18 cellular contexts compared by ENCODE assay signal in the genomic region with DNA sequence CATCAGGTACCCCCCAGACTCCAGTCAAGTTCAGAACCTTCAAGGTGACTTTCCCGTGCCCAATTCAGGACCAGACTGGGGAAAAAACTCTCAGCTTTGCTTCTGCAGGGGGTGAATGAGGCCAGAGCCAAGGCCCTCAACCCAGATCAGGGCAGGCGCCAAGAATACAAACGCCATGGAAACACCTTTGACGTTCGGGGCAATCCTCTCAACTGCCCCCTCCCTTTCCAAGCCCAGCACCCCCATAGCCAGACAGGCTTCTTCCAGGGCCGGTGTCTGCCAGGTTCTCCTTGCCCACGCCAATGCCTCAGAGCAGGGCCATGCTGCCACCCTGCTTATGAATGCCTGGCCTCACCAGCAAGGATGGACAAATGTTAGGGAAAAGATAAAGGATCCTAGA. TPM values are rescaled to one million over a fixed set of nuclear protein-coding genes. Genes with fewer than 3 reads are reported as not detected.
A peak's percentile ranks its signal among the peaks of the same experiment; 100 is the strongest.
DNase-seq lines count a peak whose midpoint lies in the region; ATAC-seq and TF ChIP-seq lines count a peak whose summit lies in the region.
"Had no signal": no experiment of that assay in that cellular context is flagged by ENCODE, and none has a peak within 500 bp of the region (broad histone marks: within the 10 kb centered on the region; RNA-seq: fewer than 3 reads in every experiment).

No MANE protein-coding gene starts in this region.

- H3K27ac Mint-ChIP-seq in T-helper 17 cell: peak overlapping the region; percentile 56
- H3K27ac Mint-ChIP-seq: activated CD4-positive, alpha-beta memory T cell treated with anti-CD3 and anti-CD28 coated beads, Interleukin-2, amount 10 ng/mL, durations not matched to agents 7 days and 5 days; B cell had no signal

- TF ChIP-seq CTCF in breast epithelium (IDR thresholded peaks at IDR 0.05): no peak

- intact Hi-C loops in breast epithelium (cut with DNase I; ENCODE audit: low total_unique reads): no loop called here

- H3K36me3 ChIP-seq in breast epithelium: no peaks in the 10 kb centered on the region

- no peak overlapping the region for H3K4me3 ChIP-seq in breast epithelium
- H3K4me3 ChIP-seq: colonic mucosa had no signal

- H3K27me3 ChIP-seq in breast epithelium: no peaks in the 10 kb centered on the region
- H3K27me3 ChIP-seq: colonic mucosa had no signal

- peak overlapping the region; percentile 11 to 86 for H3K27ac ChIP-seq in breast epithelium
- H3K27ac ChIP-seq in substantia nigra (ENCODE audit: low read depth, low read length, poor library complexity, severe bottlenecking): peak overlapping the region; percentile 97
- H3K27ac ChIP-seq: colonic mucosa, KMS-11 had no signal

- no peaks in the 10 kb centered on the region for H3K36me3 Mint-ChIP-seq in T-helper 17 cell (ENCODE audit: low read depth)

- DNase-seq in T-helper 17 cell: no peak
- DNase-seq in breast epithelium (ENCODE audit: low spot score in 2 of 2): no peak
- peak; percentile 22 for DNase-seq in midbrain (lab: John Stamatoyannopoulos, UW)
- DNase-seq in substantia nigra (lab: John Stamatoyannopoulos, UW): peak in 7 of 49 donors; percentile 15 to 32 (median 25)
- DNase-seq in NCI-H146 treated with DMSO at 0.1 percent for 48 hours (lab: John Stamatoyannopoulos, UW; ENCODE audit: unreplicated experiment): no peak
- no peak for DNase-seq in DMS79 (lab: John Stamatoyannopoulos, UW)
- no peak for DNase-seq in NCI-H82 treated with DMSO at 0.1 percent for 48 hours (lab: John Stamatoyannopoulos, UW; ENCODE audit: unreplicated experiment)
- DNase-seq: activated CD4-positive, alpha-beta memory T cell treated with anti-CD3 and anti-CD28 coated beads, Interleukin-2, amount 10 ng/mL, durations not matched to agents 7 days and 5 days; colonic mucosa; DMS 273 treated with DMSO at 0.1 percent for 48 hours; GOT3; NCI-H1436; NCI-H2227 treated with DMSO at 0.1 percent for 48 hours had no signal

- TF ChIP-seq POLR2A in breast epithelium (IDR thresholded peaks at IDR 0.05): no peak

- H3K9me3 ChIP-seq in T-helper 17 cell (ENCODE audit: control insufficient read depth, low read length, poor library complexity, severe bottlenecking): no peaks in the 10 kb centered on the region
- no peaks in the 10 kb centered on the region for H3K9me3 ChIP-seq in breast epithelium
- H3K9me3 ChIP-seq: colonic mucosa had no signal

- no peak for ATAC-seq in T-helper 17 cell

- no peaks in the 10 kb centered on the region for H3K27me3 Mint-ChIP-seq in T-helper 17 cell
- H3K27me3 Mint-ChIP-seq: activated CD4-positive, alpha-beta memory T cell treated with anti-CD3 and anti-CD28 coated beads, Interleukin-2, amount 10 ng/mL, durations not matched to agents 7 days and 5 days; B cell; stimulated activated naive CD8-positive, alpha-beta T cell treated with anti-CD3 and anti-CD28 coated beads, Interleukin-15, Interleukin-2, amounts not matched to agents 100 ng/mL and 50 ng/mL, for 24 hours had no signal

- H3K4me3 Mint-ChIP-seq in T-helper 17 cell: no peak overlapping the region
- H3K4me3 Mint-ChIP-seq: activated CD4-positive, alpha-beta memory T cell treated with anti-CD3 and anti-CD28 coated beads, Interleukin-2, amount 10 ng/mL, durations not matched to agents 7 days and 5 days; B cell; stimulated activated naive CD8-positive, alpha-beta T cell treated with anti-CD3 and anti-CD28 coated beads, Interleukin-15, Interleukin-2, amounts not matched to agents 100 ng/mL and 50 ng/mL, for 24 hours had no signal

- H3K4me1 ChIP-seq in breast epithelium: peaks cover 13 to 16% of the 10 kb centered on the region in 2 donors

- peaks cover 20% of the 10 kb centered on the region for H3K4me1 Mint-ChIP-seq in T-helper 17 cell

RNA-seq across cellular contexts. Expression of a gene that starts 5.8 kb away (rescaled TPM):
- total RNA-seq in T-helper 17 cell: 10 to 100 TPM; 58.0 to 65.9 TPM
- 10 to 100 TPM; 26.5 to 55.7 (median 33.8) TPM for total RNA-seq in breast epithelium

RNA-seq across cellular contexts. Expression of a gene that starts 6.2 kb away (rescaled TPM):
- total RNA-seq in T-helper 17 cell (10 to 100 TPM; 11.0 to 14.7 TPM), breast epithelium (1 to 10 TPM; 6.4 to 8.0 (median 7.5) TPM)

RNA-seq across cellular contexts. Expression of a gene that starts 24.4 kb away (rescaled TPM):
- total RNA-seq in T-helper 17 cell (not detected), breast epithelium (not detected)
- total RNA-seq: activated CD4-positive, alpha-beta memory T cell treated with anti-CD3 and anti-CD28 coated beads, Interleukin-2, amount 10 ng/mL, durations not matched to agents 7 days and 5 days; B cell; mononuclear cell; RPMI7951 had no signal
